Comparison of ENCODE assay signal across 8 cellular contexts in the genomic region with DNA sequence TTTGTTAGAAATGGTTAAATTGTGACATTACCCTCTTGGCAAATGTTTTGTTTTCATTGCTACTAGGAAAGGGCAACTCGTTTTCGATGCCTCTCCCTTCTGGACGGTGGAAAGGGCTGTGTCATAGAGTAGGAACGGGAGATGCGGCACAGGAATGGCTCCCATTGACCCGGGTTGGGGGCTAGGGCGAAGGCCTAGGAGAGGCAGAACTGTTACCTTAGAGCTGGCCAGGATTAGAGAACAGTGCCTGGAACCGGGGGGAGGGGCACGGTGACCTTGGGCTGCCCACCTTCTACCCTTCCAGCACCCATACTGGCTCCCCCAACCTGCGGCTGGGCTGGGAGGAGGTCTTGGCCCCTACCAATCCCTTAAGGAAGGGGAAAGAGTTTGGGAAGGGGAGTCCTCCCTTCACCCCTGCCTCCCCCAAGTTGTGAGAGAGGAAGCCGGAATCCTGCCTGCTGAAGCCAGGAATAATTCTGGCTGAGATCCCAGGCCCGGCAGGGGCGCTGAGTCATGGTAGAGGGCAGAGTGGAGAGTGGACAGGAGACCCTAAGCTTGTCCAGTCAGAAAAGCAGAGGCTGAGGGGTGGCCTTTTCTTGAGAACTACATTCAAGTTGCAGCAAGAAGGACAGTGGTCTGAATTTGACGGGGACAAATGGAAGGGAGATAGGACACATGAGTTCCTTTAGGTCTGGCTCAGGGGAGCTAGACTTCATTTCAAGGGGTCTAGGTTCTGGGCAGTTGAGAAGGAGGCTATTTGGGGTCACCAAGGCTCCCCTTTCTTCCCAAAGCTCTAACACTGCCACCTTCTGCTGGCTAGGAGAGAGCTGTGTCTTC. TPM values are rescaled to one million over a fixed set of nuclear protein-coding genes. Genes with fewer than 3 reads are reported as not detected.
DNase-seq lines count a peak whose midpoint lies in the region; ATAC-seq lines count a peak whose summit lies in the region.

No MANE protein-coding gene starts in this region.

- H3K36me3 ChIP-seq in subcutaneous abdominal adipose tissue (ENCODE audit: control insufficient read depth in 5 of 5, insufficient read depth in 5 of 5, low read length in 5 of 5): peaks cover 0 to 43% (median 25%) of the 10 kb centered on the region in 5 donors

- no peaks in the 10 kb centered on the region for H3K9me3 Mint-ChIP-seq in central memory CD8-positive, alpha-beta T cell

- peak overlapping the region; percentile 73 to 93 (median 91) for H3K9ac ChIP-seq in subcutaneous abdominal adipose tissue (ENCODE audit: low read length in 5 of 5)

- H3K9me3 ChIP-seq in subcutaneous abdominal adipose tissue (ENCODE audit: control insufficient read depth in 5 of 5, low read length in 5 of 5): no peaks in the 10 kb centered on the region

- no peaks in the 10 kb centered on the region for H3K27me3 Mint-ChIP-seq in central memory CD8-positive, alpha-beta T cell

- H3K4me1 ChIP-seq in subcutaneous abdominal adipose tissue (ENCODE audit: control insufficient read depth in 5 of 5, insufficient read depth in 5 of 5, low read length in 5 of 5): peaks cover 38 to 99% (median 97%) of the 10 kb centered on the region in 5 donors

- DNase-seq in DMS79 (lab: John Stamatoyannopoulos, UW) (peak; percentile 44), NCI-H226 (peak; percentile 94), left lobe of liver (ENCODE audit: low spot score) (peak; percentile 83)
- no peak for DNase-seq in central memory CD8-positive, alpha-beta T cell (ENCODE audit: low spot score in 2 of 2)
- DNase-seq in stimulated activated CD4-positive, alpha-beta T cell treated with anti-CD3 and anti-CD28 coated beads, Interleukin-2, amount 100 ng/mL, for 24 hours: no peak
- no peak for DNase-seq in activated CD8-positive, alpha-beta memory T cell treated with anti-CD3 and anti-CD28 coated beads, Interleukin-2, amount 50 U/mL, for 48 hours

- no peaks in the 10 kb centered on the region for H3K27me3 ChIP-seq in subcutaneous abdominal adipose tissue (ENCODE audit: control insufficient read depth in 5 of 5, insufficient read depth in 4 of 5, low read length in 5 of 5)

- peak overlapping the region; percentile 97 for H3K27ac ChIP-seq in subcutaneous abdominal adipose tissue (ENCODE audit: low read depth, low read length)

- H3K4me3 ChIP-seq in subcutaneous abdominal adipose tissue (ENCODE audit: low read depth in 1 of 5, low read length in 5 of 5): peak overlapping the region; percentile 58 to 100 (median 99)

- H3K4me1 Mint-ChIP-seq in central memory CD8-positive, alpha-beta T cell: peaks cover 72% of the 10 kb centered on the region

- peak overlapping the region; percentile 44 for H3K4me3 Mint-ChIP-seq in central memory CD8-positive, alpha-beta T cell

- no peak for ATAC-seq in central memory CD8-positive, alpha-beta T cell (replicated peaks; ENCODE audit: extremely low read depth, poor library complexity, severe bottlenecking)
- peak; percentile 51 for ATAC-seq in left lobe of liver
- no peak for ATAC-seq in HG02571 (IDR thresholded peaks at IDR 0.05; ENCODE audit: unreplicated experiment)

- peaks cover 70% of the 10 kb centered on the region for H3K36me3 Mint-ChIP-seq in central memory CD8-positive, alpha-beta T cell (ENCODE audit: insufficient read depth)

- peak overlapping the region; percentile 97 for H3K27ac Mint-ChIP-seq in central memory CD8-positive, alpha-beta T cell (ENCODE audit: low read depth)

RNA-seq across cellular contexts. Expression of a gene that starts 8.2 kb away (rescaled TPM):
- 120 TPM for total RNA-seq in left lobe of liver

RNA-seq across cellular contexts. Expression of a gene that starts 30.6 kb away (rescaled TPM):
- total RNA-seq in left lobe of liver: 0.88 TPM

RNA-seq across cellular contexts. Expression of a gene that starts 40.5 kb away (rescaled TPM):
- 1.1 TPM for total RNA-seq in left lobe of liver

Comparison
In these comparisons a context has a peak if more than half of its experiments do, and no peak if none do; other contexts are left out.
1. DNase-seq: peak in DMS79 (single experiment), NCI-H226 (single experiment) and left lobe of liver (single experiment); none in central memory CD8-positive, alpha-beta T cell (0 of 2), stimulated activated CD4-positive, alpha-beta T cell treated with anti-CD3 and anti-CD28 coated beads, Interleukin-2, amount 100 ng/mL, for 24 hours (0 of 2) and activated CD8-positive, alpha-beta memory T cell treated with anti-CD3 and anti-CD28 coated beads, Interleukin-2, amount 50 U/mL, for 48 hours (single experiment).